ENCODE assay signal across 21 cellular contexts in the genomic region with DNA sequence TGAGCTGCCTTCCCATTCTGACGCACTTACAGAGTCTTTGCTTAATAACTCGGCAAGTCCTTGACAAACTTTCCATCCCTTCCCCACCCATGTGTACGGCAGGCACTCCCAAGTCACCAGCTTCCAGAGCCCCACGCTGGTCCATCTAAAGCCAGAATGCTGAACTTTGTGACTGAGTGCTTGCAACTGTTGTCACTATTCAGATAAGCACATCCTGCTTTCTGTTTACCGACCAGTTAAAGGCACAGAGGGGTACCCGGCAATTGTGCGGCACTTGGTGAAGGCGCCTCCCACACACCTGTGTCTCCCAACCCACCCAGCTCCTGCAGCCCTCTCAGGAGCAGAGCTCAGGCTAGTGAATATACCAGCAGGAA.
DNase-seq lines count a peak whose midpoint lies in the region; ATAC-seq, FAIRE-seq and TF ChIP-seq lines count a peak whose summit lies in the region.
"Had no signal": no experiment of that assay in that cellular context is flagged by ENCODE, and none has a peak within 500 bp of the region (broad histone marks: within the 10 kb centered on the region; RNA-seq: fewer than 3 reads in every experiment).

No MANE protein-coding gene starts in this region.

- POLR2A ChIA-PET in CD8-positive, alpha-beta memory T cell (lab: Charles Lee), result interaction anchor here (0.6 kb wide), 1 partner anchor 22 kb away, joined by 3 read pairs; no protein-coding TSS in a partner anchor

- H3K27me3 Mint-ChIP-seq in astrocyte (ENCODE audit: low read depth, unreplicated experiment), result no peaks in the 10 kb centered on the region
- no peaks in the 10 kb centered on the region for H3K27me3 Mint-ChIP-seq in CD8-positive, alpha-beta memory T cell
- H3K27me3 Mint-ChIP-seq: activated B cell treated with CpG ODN at 0.5 μM for 24 hours; activated CD8-positive, alpha-beta memory T cell treated with anti-CD3 and anti-CD28 coated beads, Interleukin-2, amount 10 ng/mL, durations not matched to agents 7 days and 5 days; T-cell had no signal

- H3K27ac ChIP-seq in HUES48 (ENCODE audit: low read depth, low read length) (peak overlapping the region; percentile 65), astrocyte (ENCODE audit: low read depth, low read length) (no peak overlapping the region), mucosa of rectum (ENCODE audit: low read depth in 2 of 2, low read length in 2 of 2) (peak overlapping the region; percentile 81 to 85)
- H3K27ac ChIP-seq in CD8-positive, alpha-beta memory T cell (ENCODE audit: low read depth, low read length), result no peak overlapping the region
- H3K27ac ChIP-seq: C4-2B, neutrophil, vagina had no signal

- H3K79me2 ChIP-seq in astrocyte (ENCODE audit: insufficient read depth, low read length), result peaks cover 21% of the 10 kb centered on the region

- no peaks in the 10 kb centered on the region for H3K9me3 Mint-ChIP-seq in astrocyte (ENCODE audit: unreplicated experiment)
- no peaks in the 10 kb centered on the region for H3K9me3 Mint-ChIP-seq in CD8-positive, alpha-beta memory T cell
- H3K9me3 Mint-ChIP-seq: activated B cell treated with CpG ODN at 0.5 μM for 24 hours; activated naive CD4-positive, alpha-beta T cell treated with anti-CD3 and anti-CD28 coated beads for 36 hours; T-cell had no signal

- CTCF ChIA-PET in CD8-positive, alpha-beta memory T cell (lab: Charles Lee), result interaction anchor here (1.6 kb wide), 1 partner anchor 21 kb away, joined by 4 read pairs; no protein-coding TSS in a partner anchor

- peaks cover 60% of the 10 kb centered on the region for H3K4me1 ChIP-seq in HUES48 (ENCODE audit: control insufficient read depth, insufficient read depth, low read length)
- H3K4me1 ChIP-seq in astrocyte (ENCODE audit: insufficient read depth, low read length), result peaks cover 9% of the 10 kb centered on the region
- peaks cover 6 to 27% of the 10 kb centered on the region in 2 donors for H3K4me1 ChIP-seq in mucosa of rectum (ENCODE audit: control insufficient read depth in 2 of 2, insufficient read depth in 2 of 2, low read length in 2 of 2)
- peaks cover 16% of the 10 kb centered on the region for H3K4me1 ChIP-seq in CD8-positive, alpha-beta memory T cell (ENCODE audit: insufficient read depth, low read length)

- H2AFZ ChIP-seq in astrocyte (ENCODE audit: low read depth, low read length), result no peak overlapping the region

- peak overlapping the region; percentile 60 for H3K27ac Mint-ChIP-seq in astrocyte (ENCODE audit: unreplicated experiment)
- peak overlapping the region in 3 of 8 donors; percentile 19 to 73 (median 54) for H3K27ac Mint-ChIP-seq in CD8-positive, alpha-beta memory T cell
- H3K27ac Mint-ChIP-seq: activated B cell treated with CpG ODN at 0.5 μM for 24 hours; activated CD8-positive, alpha-beta memory T cell treated with anti-CD3 and anti-CD28 coated beads, Interleukin-2, amount 10 ng/mL, durations not matched to agents 7 days and 5 days; activated naive CD4-positive, alpha-beta T cell treated with anti-CD3 and anti-CD28 coated beads for 36 hours had no signal

- FAIRE-seq in astrocyte (lab: Jason Lieb, UNC), result no peak
- FAIRE-seq: GM12891 had no signal

- H3K4me3 Mint-ChIP-seq in astrocyte (ENCODE audit: unreplicated experiment), result no peak overlapping the region
- no peak overlapping the region for H3K4me3 Mint-ChIP-seq in CD8-positive, alpha-beta memory T cell
- H3K4me3 Mint-ChIP-seq: activated B cell treated with CpG ODN at 0.5 μM for 24 hours; activated CD8-positive, alpha-beta memory T cell treated with anti-CD3 and anti-CD28 coated beads, Interleukin-2, amount 10 ng/mL, durations not matched to agents 7 days and 5 days; activated naive CD4-positive, alpha-beta T cell treated with anti-CD3 and anti-CD28 coated beads for 36 hours; T-cell had no signal

- no peak for TF ChIP-seq CTCF in astrocyte (IDR thresholded peaks at IDR 0.05; ENCODE audit: insufficient read depth, low read depth, low read length)

- H3K9me3 ChIP-seq in HUES48 (ENCODE audit: control insufficient read depth, insufficient read depth, low read length) (no peaks in the 10 kb centered on the region), astrocyte (ENCODE audit: insufficient read depth, low read depth, low read length) (no peaks in the 10 kb centered on the region), mucosa of rectum (ENCODE audit: control insufficient read depth in 2 of 2, low read length in 2 of 2) (no peaks in the 10 kb centered on the region)
- no peaks in the 10 kb centered on the region for H3K9me3 ChIP-seq in CD8-positive, alpha-beta memory T cell (ENCODE audit: low read length)
- H3K9me3 ChIP-seq: neutrophil, vagina had no signal

- DNase-seq in COLO668 (lab: John Stamatoyannopoulos, UW; ENCODE audit: unreplicated experiment) (peak; percentile 39), astrocyte (ENCODE audit: low read depth) (no peak)
- no peak for DNase-seq in CD8-positive, alpha-beta memory T cell
- DNase-seq: activated B cell treated with CpG ODN at 0.5 μM for 24 hours; activated CD8-positive, alpha-beta memory T cell treated with anti-CD3 and anti-CD28 coated beads, Interleukin-2, amount 10 ng/mL, durations not matched to agents 7 days and 5 days; activated naive CD4-positive, alpha-beta T cell treated with anti-CD3 and anti-CD28 coated beads for 36 hours; KBM-7; mammary epithelial cell; NCI-H1436; NCI-H526; RPMI8226; stimulated activated naive CD4-positive, alpha-beta T cell; T-cell had no signal

- ATAC-seq in HG02973 (IDR thresholded peaks at IDR 0.05; ENCODE audit: unreplicated experiment) (no peak), GM18907 (IDR thresholded peaks at IDR 0.05; ENCODE audit: unreplicated experiment) (no peak)
- ATAC-seq: activated CD8-positive, alpha-beta memory T cell treated with anti-CD3 and anti-CD28 coated beads, Interleukin-2, amount 10 ng/mL, durations not matched to agents 7 days and 5 days; T-cell had no signal

- H3K4me3 ChIP-seq in HUES48 (ENCODE audit: low read depth, low read length) (no peak overlapping the region), astrocyte (ENCODE audit: insufficient read depth, low read depth, low read length) (no peak overlapping the region), mucosa of rectum (ENCODE audit: low read length in 2 of 2) (peak overlapping the region; percentile 29 to 38)
- H3K4me3 ChIP-seq in CD8-positive, alpha-beta memory T cell (ENCODE audit: low read length), result no peak overlapping the region
- H3K4me3 ChIP-seq: vagina had no signal

- H3K9ac ChIP-seq in HUES48 (ENCODE audit: low read depth, low read length) (no peak overlapping the region), astrocyte (ENCODE audit: low read length) (no peak overlapping the region), mucosa of rectum (ENCODE audit: low read depth in 1 of 2, low read length in 2 of 2) (peak overlapping the region; percentile 38 to 44)

- H3K4me1 Mint-ChIP-seq in astrocyte (ENCODE audit: low read depth, unreplicated experiment), result peaks cover 36% of the 10 kb centered on the region
- peaks cover 17 to 57% (median 48%) of the 10 kb centered on the region in 3 donors for H3K4me1 Mint-ChIP-seq in CD8-positive, alpha-beta memory T cell

- peaks cover 27% of the 10 kb centered on the region for H4K20me1 ChIP-seq in astrocyte (ENCODE audit: insufficient read depth, low read length)

- H3K4me2 ChIP-seq in astrocyte (ENCODE audit: low read length), result no peak overlapping the region

- peaks cover 11% of the 10 kb centered on the region for H3K36me3 Mint-ChIP-seq in astrocyte (ENCODE audit: low read depth, unreplicated experiment)
- H3K36me3 Mint-ChIP-seq in CD8-positive, alpha-beta memory T cell, result peaks cover 10 to 18% (median 16%) of the 10 kb centered on the region in 3 donors

- H3K27me3 ChIP-seq in HUES48 (ENCODE audit: control insufficient read depth, insufficient read depth, low read length) (no peaks in the 10 kb centered on the region), astrocyte (ENCODE audit: insufficient read depth, low read length) (no peaks in the 10 kb centered on the region), mucosa of rectum (ENCODE audit: control insufficient read depth in 2 of 2, insufficient read depth in 2 of 2, low read length in 2 of 2) (no peaks in the 10 kb centered on the region)
- no peaks in the 10 kb centered on the region for H3K27me3 ChIP-seq in CD8-positive, alpha-beta memory T cell (ENCODE audit: insufficient read depth, low read length, poor library complexity, severe bottlenecking)
- H3K27me3 ChIP-seq: neutrophil, vagina had no signal

- H3K36me3 ChIP-seq in HUES48 (ENCODE audit: control insufficient read depth, insufficient read depth, low read length) (no peaks in the 10 kb centered on the region), astrocyte (ENCODE audit: insufficient read depth, low read length) (no peaks in the 10 kb centered on the region), mucosa of rectum (ENCODE audit: control insufficient read depth in 2 of 2, insufficient read depth in 2 of 2, low read length in 2 of 2) (no peaks in the 10 kb centered on the region)
- H3K36me3 ChIP-seq in CD8-positive, alpha-beta memory T cell (ENCODE audit: insufficient read depth, low read length), result no peaks in the 10 kb centered on the region
- H3K36me3 ChIP-seq: neutrophil, vagina had no signal

Comparison
In these comparisons a context has a peak if more than half of its experiments do, and no peak if none do; other contexts are left out.
1. H3K27ac ChIP-seq: peak in HUES48 (single experiment) and mucosa of rectum (2 of 2); none in astrocyte (single experiment) and CD8-positive, alpha-beta memory T cell (single experiment).
2. H3K4me3 ChIP-seq: peak in mucosa of rectum (2 of 2); none in HUES48 (single experiment), astrocyte (single experiment) and CD8-positive, alpha-beta memory T cell (single experiment).
3. H3K9ac ChIP-seq: peak in mucosa of rectum (2 of 2); none in HUES48 (single experiment) and astrocyte (single experiment).